In the genomic region with DNA sequence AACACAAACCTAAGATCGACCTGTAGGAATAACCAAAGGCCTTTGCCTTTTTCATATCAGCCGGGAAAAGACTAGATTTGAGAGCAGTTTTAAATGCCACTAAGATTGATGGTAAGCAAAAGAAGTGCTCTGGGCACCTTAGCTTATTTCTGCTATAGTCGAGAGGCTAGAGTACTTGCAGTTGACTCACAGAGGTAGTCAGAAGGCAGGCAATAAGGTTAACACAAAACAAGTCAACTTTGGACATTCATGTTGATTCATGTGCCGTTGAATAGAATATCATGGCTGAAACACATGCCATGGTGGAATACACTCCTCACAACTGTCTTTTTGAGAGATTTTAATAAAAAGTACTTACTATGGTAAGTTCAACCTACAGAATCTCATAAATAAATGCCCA, we compare ENCODE assay signal across 18 cellular contexts.
A peak's percentile ranks its signal among the peaks of the same experiment; 100 is the strongest.
DNase-seq lines count a peak whose midpoint lies in the region; ATAC-seq and TF ChIP-seq lines count a peak whose summit lies in the region.
"Had no signal": no experiment of that assay in that cellular context is flagged by ENCODE, and none has a peak within 500 bp of the region (broad histone marks: within the 10 kb centered on the region; RNA-seq: fewer than 3 reads in every experiment).

No MANE protein-coding gene starts in this region.

- no peaks in the 10 kb centered on the region for H3K79me2 ChIP-seq in mammary epithelial cell (ENCODE audit: insufficient read depth, low read length)

- CTCF ChIA-PET in RWPE1 (lab: Yijun Ruan, JAX) (no interaction called here), mammary epithelial cell (lab: Charles Lee; ENCODE audit: low non-redundant PET) (no interaction called here)

- dilution Hi-C loops in mammary epithelial cell (cut with HindIII; ENCODE audit: low sequenced_read_pairs) = no loop called here

- WGBS in mammary epithelial cell (ENCODE audit: low coverage, missing lambda C conversion rate) = 95% methylated on average over 4 of the region's 4 CpGs

- ATAC-seq in foreskin keratinocyte = peak; percentile 66
- no peak for ATAC-seq in omental fat pad (ENCODE audit: low FRiP score)
- ATAC-seq in GM18873 (IDR thresholded peaks at IDR 0.05; ENCODE audit: low FRiP score, unreplicated experiment) = no peak
- ATAC-seq: A549, HepG2 had no signal

- H2AFZ ChIP-seq in mammary epithelial cell (ENCODE audit: low read depth, low read length) = no peak overlapping the region

- no peak overlapping the region for H3K4me2 ChIP-seq in mammary epithelial cell (ENCODE audit: insufficient read depth, low read depth, low read length)
- H3K4me2 ChIP-seq: A549 had no signal

- H3K4me3 ChIP-seq in mammary epithelial cell (replicated peaks in 1 of 3; ENCODE audit: insufficient read depth in 1 of 3, low read depth in 2 of 3, low read length in 3 of 3) = no peak overlapping the region
- H3K4me3 ChIP-seq: A549, HAP-1 had no signal

- no peaks in the 10 kb centered on the region for H3K9me3 ChIP-seq in mammary epithelial cell (replicated peaks; ENCODE audit: insufficient read depth, low read length)
- H3K9me3 ChIP-seq: A549, BE2C, HAP-1 had no signal

- in situ Hi-C loops in mammary epithelial cell (cut with MboI; ENCODE audit: low sequenced_read_pairs in 2 of 2) = no loop called here

- intact Hi-C loops in mammary epithelial cell (cut with micrococcal nuclease) = no loop called here

- peaks cover 24% of the 10 kb centered on the region for H3K4me1 ChIP-seq in mammary epithelial cell (ENCODE audit: insufficient read depth, low read length)
- peaks cover 36% of the 10 kb centered on the region for H3K4me1 ChIP-seq in foreskin keratinocyte
- H3K4me1 ChIP-seq: BE2C, HAP-1 had no signal

- DNase-seq in HPDE6-E6E7 (ENCODE audit: extremely low spot score) = peak; percentile 29
- peak; percentile 8 for DNase-seq in RWPE1 (ENCODE audit: low spot score)
- DNase-seq in mammary epithelial cell = peak; percentile 30
- DNase-seq in foreskin keratinocyte = peak; percentile 45 to 68
- DNase-seq in NCI-H524 (lab: John Stamatoyannopoulos, UW) = no peak
- DNase-seq in NCI-H1092 treated with DMSO at 0.1 percent for 48 hours (lab: John Stamatoyannopoulos, UW) = no peak
- no peak for DNase-seq in omental fat pad (ENCODE audit: low spot score)
- DNase-seq: BE2C; CD4-positive, alpha-beta memory T cell; COR-L47; DMS153; DMS79 treated with DMSO at 0.1 percent for 48 hours; EL had no signal

- H3K36me3 ChIP-seq in mammary epithelial cell (ENCODE audit: insufficient read depth, low read length) = no peaks in the 10 kb centered on the region
- H3K36me3 ChIP-seq: BE2C, HAP-1 had no signal

- H4K20me1 ChIP-seq in mammary epithelial cell (ENCODE audit: insufficient read depth, low read length) = no peaks in the 10 kb centered on the region

- no TSS peak for BruUV-seq in mammary epithelial cell (replicated peaks; lab: Mats Ljungman, UMichigan)

- POLR2A ChIA-PET in RWPE1 (lab: Yijun Ruan, JAX; ENCODE audit: low non-redundant PET) = no interaction called here

- TF ChIP-seq CTCF in RWPE1 (conservative IDR thresholded peaks at IDR 0.05; ENCODE audit: low read depth) (no peak), mammary epithelial cell (conservative IDR thresholded peaks at IDR 0.05 in 1 of 2, IDR thresholded peaks at IDR 0.05 in 1 of 2; ENCODE audit: extremely low read depth in 1 of 2, insufficient read depth in 1 of 2, low read depth in 1 of 2, low read length in 2 of 2) (no peak), foreskin keratinocyte (conservative IDR thresholded peaks at IDR 0.05) (no peak), omental fat pad (IDR thresholded peaks at IDR 0.05) (no peak)

- H3K27me3 ChIP-seq in mammary epithelial cell (ENCODE audit: insufficient read depth, low read length) (no peaks in the 10 kb centered on the region), foreskin keratinocyte (no peaks in the 10 kb centered on the region)
- H3K27me3 ChIP-seq: BE2C had no signal

- H3K27ac ChIP-seq in RWPE1 (no peak overlapping the region), mammary epithelial cell (ENCODE audit: insufficient read depth, low read depth, low read length) (no peak overlapping the region), foreskin keratinocyte (peak overlapping the region; percentile 51)
- H3K27ac ChIP-seq: A549, C4-2B had no signal

- H3K9ac ChIP-seq in mammary epithelial cell (ENCODE audit: insufficient read depth, low read length) = no peak overlapping the region

Comparison
In these comparisons a context has a peak if more than half of its experiments do, and no peak if none do; other contexts are left out.
1. DNase-seq: peak in HPDE6-E6E7 (single experiment), RWPE1 (single experiment), mammary epithelial cell (single experiment) and foreskin keratinocyte (2 of 2); none in NCI-H524 (0 of 2), NCI-H1092 treated with DMSO at 0.1 percent for 48 hours (single experiment) and omental fat pad (single experiment).